19 cellular contexts compared by ENCODE assay signal in genomic region chr6:127053032-127053908, GRCh38.
DNase-seq lines count a peak whose midpoint lies in the region; ATAC-seq and TF ChIP-seq lines count a peak whose summit lies in the region.
"Had no signal": no experiment of that assay in that cellular context is flagged by ENCODE, and none has a peak within 500 bp of the region (broad histone marks: within the 10 kb centered on the region; RNA-seq: fewer than 3 reads in every experiment).

No MANE protein-coding gene starts in this region.

- no peaks in the 10 kb centered on the region for H3K27me3 Mint-ChIP-seq in activated naive CD8-positive, alpha-beta T cell
- H3K27me3 Mint-ChIP-seq in activated naive CD8-positive, alpha-beta T cell treated with anti-CD3 and anti-CD28 coated beads, Interleukin-2, amount 50 U/mL, for 24 hours: no peaks in the 10 kb centered on the region
- H3K27me3 Mint-ChIP-seq: activated naive CD8-positive, alpha-beta T cell treated with anti-CD3 and anti-CD28 coated beads, Interleukin-2, amount 10 ng/mL, durations not matched to agents 7 days and 5 days; stimulated activated naive B cell treated with anti-CD40 and anti-IgM and Interleukin-4, amounts not matched to agents 10 μg/mL and 1 μg/mL and 100 μg/mL, for 72 hours had no signal

- intact Hi-C loops in right cardiac atrium (cut with DNase I): no loop called here

- peaks cover 7% of the 10 kb centered on the region for H3K9me3 Mint-ChIP-seq in activated naive CD8-positive, alpha-beta T cell (ENCODE audit: low read depth)
- peaks cover 5% of the 10 kb centered on the region for H3K9me3 Mint-ChIP-seq in activated naive CD8-positive, alpha-beta T cell treated with anti-CD3 and anti-CD28 coated beads, Interleukin-2, amount 50 U/mL, for 24 hours

- H3K27ac ChIP-seq in smooth muscle cell (ENCODE audit: low read depth) (peak overlapping the region; percentile 62), right atrium auricular region (no peak overlapping the region), right cardiac atrium (ENCODE audit: low read length) (no peak overlapping the region)
- H3K27ac ChIP-seq: hepatocyte, SK-N-MC, upper lobe of right lung had no signal

- H3K4me3 Mint-ChIP-seq in activated naive CD8-positive, alpha-beta T cell: no peak overlapping the region
- H3K4me3 Mint-ChIP-seq in activated naive CD8-positive, alpha-beta T cell treated with anti-CD3 and anti-CD28 coated beads, Interleukin-2, amount 50 U/mL, for 24 hours: no peak overlapping the region
- H3K4me3 Mint-ChIP-seq: activated naive CD8-positive, alpha-beta T cell treated with anti-CD3 and anti-CD28 coated beads, Interleukin-2, amount 10 ng/mL, durations not matched to agents 7 days and 5 days; activated T-cell treated with anti-CD3 and anti-CD28 coated beads, Interleukin-2, amount 50 U/mL, for 4 hours; stimulated activated naive B cell treated with anti-CD40 and anti-IgM and Interleukin-4, amounts not matched to agents 10 μg/mL and 1 μg/mL and 100 μg/mL, for 72 hours had no signal

- H3K27ac Mint-ChIP-seq in activated naive CD8-positive, alpha-beta T cell: peak overlapping the region; percentile 3
- H3K27ac Mint-ChIP-seq in activated naive CD8-positive, alpha-beta T cell treated with anti-CD3 and anti-CD28 coated beads, Interleukin-2, amount 50 U/mL, for 24 hours: no peak overlapping the region
- H3K27ac Mint-ChIP-seq: activated naive CD8-positive, alpha-beta T cell treated with anti-CD3 and anti-CD28 coated beads, Interleukin-2, amount 10 ng/mL, durations not matched to agents 7 days and 5 days; stimulated activated naive B cell treated with anti-CD40 and anti-IgM and Interleukin-4, amounts not matched to agents 10 μg/mL and 1 μg/mL and 100 μg/mL, for 72 hours had no signal

- H2AFZ ChIP-seq in smooth muscle cell (ENCODE audit: low read depth): peak overlapping the region; percentile 13
- H2AFZ ChIP-seq: hepatocyte had no signal

- no peaks in the 10 kb centered on the region for H3K79me2 ChIP-seq in smooth muscle cell (ENCODE audit: low read depth)
- H3K79me2 ChIP-seq: hepatocyte had no signal

- H3K4me1 ChIP-seq in smooth muscle cell (ENCODE audit: low read depth): peaks cover 4% of the 10 kb centered on the region
- H3K4me1 ChIP-seq in right atrium auricular region: no peaks in the 10 kb centered on the region
- H3K4me1 ChIP-seq in right cardiac atrium (ENCODE audit: control insufficient read depth, insufficient read depth, low read length): no peaks in the 10 kb centered on the region
- H3K4me1 ChIP-seq: upper lobe of right lung had no signal

- TF ChIP-seq CTCF in foreskin fibroblast (IDR thresholded peaks at IDR 0.05; ENCODE audit: low read depth, low read length) (no peak), smooth muscle cell (IDR thresholded peaks at IDR 0.05; ENCODE audit: borderline replicate concordance, insufficient read depth, poor library complexity, severe bottlenecking) (no peak), right atrium auricular region (IDR thresholded peaks at IDR 0.05) (no peak)

- H3K4me3 ChIP-seq in foreskin fibroblast (ENCODE audit: low read depth in 1 of 2, low read length in 2 of 2): no peak overlapping the region
- H3K4me3 ChIP-seq in smooth muscle cell: no peak overlapping the region
- H3K4me3 ChIP-seq in right atrium auricular region: no peak overlapping the region
- H3K4me3 ChIP-seq in right cardiac atrium (ENCODE audit: low read length): no peak overlapping the region
- H3K4me3 ChIP-seq: hepatocyte, SK-N-MC, upper lobe of right lung had no signal

- WGBS in smooth muscle cell (ENCODE audit: low lambda C conversion rate): 37% methylated on average over 2 of the region's 2 CpGs
- WGBS in right cardiac atrium: 56% methylated on average over 2 of the region's 2 CpGs

- H4K20me1 ChIP-seq in smooth muscle cell (ENCODE audit: low read depth): no peaks in the 10 kb centered on the region

- no peak overlapping the region for H3K9ac ChIP-seq in smooth muscle cell (ENCODE audit: low read depth)

- peaks cover 4% of the 10 kb centered on the region for H3F3A ChIP-seq in smooth muscle cell (ENCODE audit: low read depth)

- H3K36me3 ChIP-seq in smooth muscle cell (ENCODE audit: low read depth) (no peaks in the 10 kb centered on the region), right atrium auricular region (no peaks in the 10 kb centered on the region)
- H3K36me3 ChIP-seq: upper lobe of right lung had no signal

- no peak for DNase-seq in activated naive CD8-positive, alpha-beta T cell treated with anti-CD3 and anti-CD28 coated beads, Interleukin-2, amount 50 U/mL, for 24 hours
- peak; percentile 50 to 69 for DNase-seq in foreskin fibroblast
- DNase-seq in smooth muscle cell (lab: John Stamatoyannopoulos, UW; ENCODE audit: unreplicated experiment): no peak
- DNase-seq in right atrium auricular region (ENCODE audit: low spot score): no peak
- no peak for DNase-seq in right cardiac atrium
- DNase-seq: activated CD4-positive, alpha-beta T cell treated with anti-CD3 and anti-CD28 coated beads, Interleukin-2, amount 50 U/mL, for 4 hours; activated naive CD8-positive, alpha-beta T cell treated with anti-CD3 and anti-CD28 coated beads, Interleukin-2, amount 10 ng/mL, durations not matched to agents 7 days and 5 days; activated T-cell treated with anti-CD3 and anti-CD28 coated beads, Interleukin-2, amount 50 U/mL, for 4 hours; GF-D8; NCI-H187; NCI-H510A; occipital lobe; stimulated activated naive B cell treated with anti-CD40 and anti-IgM and Interleukin-4, amounts not matched to agents 10 μg/mL and 1 μg/mL and 100 μg/mL, for 72 hours; upper lobe of right lung had no signal

- H3K27me3 ChIP-seq in smooth muscle cell (ENCODE audit: low read depth) (no peaks in the 10 kb centered on the region), right atrium auricular region (no peaks in the 10 kb centered on the region), right cardiac atrium (ENCODE audit: control insufficient read depth, insufficient read depth) (no peaks in the 10 kb centered on the region)
- H3K27me3 ChIP-seq: hepatocyte, upper lobe of right lung had no signal

- H3K9me3 ChIP-seq in smooth muscle cell (replicated peaks; ENCODE audit: low read depth) (no peaks in the 10 kb centered on the region), right atrium auricular region (no peaks in the 10 kb centered on the region), right cardiac atrium (ENCODE audit: control insufficient read depth, low read length) (no peaks in the 10 kb centered on the region)
- H3K9me3 ChIP-seq: upper lobe of right lung had no signal

- no peak for ATAC-seq in activated naive CD8-positive, alpha-beta T cell treated with anti-CD3 and anti-CD28 coated beads, Interleukin-2, amount 50 U/mL, for 24 hours
- peak; percentile 45; the same call in 2 of the 3 replicates for ATAC-seq in SK-N-SH treated with all-trans-retinoic acid at 6 μM for 48 hours
- ATAC-seq in right cardiac atrium: no peak
- ATAC-seq in GM21737 (IDR thresholded peaks at IDR 0.05; ENCODE audit: unreplicated experiment): no peak
- ATAC-seq: activated T-cell treated with anti-CD3 and anti-CD28 coated beads, Interleukin-2, amount 50 U/mL, for 4 hours; stimulated activated naive B cell treated with anti-CD40 and anti-IgM and Interleukin-4, amounts not matched to agents 10 μg/mL and 1 μg/mL and 100 μg/mL, for 72 hours; upper lobe of right lung had no signal

- no peaks in the 10 kb centered on the region for H3K4me1 Mint-ChIP-seq in activated naive CD8-positive, alpha-beta T cell (ENCODE audit: low read depth)
- no peaks in the 10 kb centered on the region for H3K4me1 Mint-ChIP-seq in activated naive CD8-positive, alpha-beta T cell treated with anti-CD3 and anti-CD28 coated beads, Interleukin-2, amount 50 U/mL, for 24 hours
- H3K4me1 Mint-ChIP-seq: activated naive CD8-positive, alpha-beta T cell treated with anti-CD3 and anti-CD28 coated beads, Interleukin-2, amount 10 ng/mL, durations not matched to agents 7 days and 5 days; stimulated activated naive B cell treated with anti-CD40 and anti-IgM and Interleukin-4, amounts not matched to agents 10 μg/mL and 1 μg/mL and 100 μg/mL, for 72 hours had no signal

- H3K4me2 ChIP-seq in smooth muscle cell: peak overlapping the region; percentile 40
- H3K4me2 ChIP-seq: hepatocyte had no signal

- H3K36me3 Mint-ChIP-seq in activated naive CD8-positive, alpha-beta T cell: no peaks in the 10 kb centered on the region
- H3K36me3 Mint-ChIP-seq in activated naive CD8-positive, alpha-beta T cell treated with anti-CD3 and anti-CD28 coated beads, Interleukin-2, amount 50 U/mL, for 24 hours (ENCODE audit: low read depth): no peaks in the 10 kb centered on the region
- H3K36me3 Mint-ChIP-seq: activated naive CD8-positive, alpha-beta T cell treated with anti-CD3 and anti-CD28 coated beads, Interleukin-2, amount 10 ng/mL, durations not matched to agents 7 days and 5 days; stimulated activated naive B cell treated with anti-CD40 and anti-IgM and Interleukin-4, amounts not matched to agents 10 μg/mL and 1 μg/mL and 100 μg/mL, for 72 hours had no signal

TF ChIP-seq in SK-N-SH treated with all-trans-retinoic acid at 6 μM for 48 hours, 23 proteins besides CTCF, POLR2A, EP300 and RAD21 (continues in another document):
- no peak for TF ChIP-seq PATZ1 (CRISPR knock-in tag; IDR thresholded peaks at IDR 0.05; ENCODE audit: borderline replicate concordance)
- no peak for TF ChIP-seq ZFP30 (CRISPR knock-in tag; IDR thresholded peaks at IDR 0.05)
- TF ChIP-seq ZC3H10 (CRISPR knock-in tag; IDR thresholded peaks at IDR 0.05): no peak
- TF ChIP-seq SNAI2 (CRISPR knock-in tag; IDR thresholded peaks at IDR 0.05): no peak

Comparison
In these comparisons a context has a peak if more than half of its experiments do, and no peak if none do; other contexts are left out.
1. DNase-seq: peak in foreskin fibroblast (2 of 2); none in activated naive CD8-positive, alpha-beta T cell treated with anti-CD3 and anti-CD28 coated beads, Interleukin-2, amount 50 U/mL, for 24 hours (single experiment), smooth muscle cell (single experiment), right atrium auricular region (single experiment) and right cardiac atrium (0 of 3).